Comparison of ENCODE assay signal across 8 cellular contexts in the genomic region with DNA sequence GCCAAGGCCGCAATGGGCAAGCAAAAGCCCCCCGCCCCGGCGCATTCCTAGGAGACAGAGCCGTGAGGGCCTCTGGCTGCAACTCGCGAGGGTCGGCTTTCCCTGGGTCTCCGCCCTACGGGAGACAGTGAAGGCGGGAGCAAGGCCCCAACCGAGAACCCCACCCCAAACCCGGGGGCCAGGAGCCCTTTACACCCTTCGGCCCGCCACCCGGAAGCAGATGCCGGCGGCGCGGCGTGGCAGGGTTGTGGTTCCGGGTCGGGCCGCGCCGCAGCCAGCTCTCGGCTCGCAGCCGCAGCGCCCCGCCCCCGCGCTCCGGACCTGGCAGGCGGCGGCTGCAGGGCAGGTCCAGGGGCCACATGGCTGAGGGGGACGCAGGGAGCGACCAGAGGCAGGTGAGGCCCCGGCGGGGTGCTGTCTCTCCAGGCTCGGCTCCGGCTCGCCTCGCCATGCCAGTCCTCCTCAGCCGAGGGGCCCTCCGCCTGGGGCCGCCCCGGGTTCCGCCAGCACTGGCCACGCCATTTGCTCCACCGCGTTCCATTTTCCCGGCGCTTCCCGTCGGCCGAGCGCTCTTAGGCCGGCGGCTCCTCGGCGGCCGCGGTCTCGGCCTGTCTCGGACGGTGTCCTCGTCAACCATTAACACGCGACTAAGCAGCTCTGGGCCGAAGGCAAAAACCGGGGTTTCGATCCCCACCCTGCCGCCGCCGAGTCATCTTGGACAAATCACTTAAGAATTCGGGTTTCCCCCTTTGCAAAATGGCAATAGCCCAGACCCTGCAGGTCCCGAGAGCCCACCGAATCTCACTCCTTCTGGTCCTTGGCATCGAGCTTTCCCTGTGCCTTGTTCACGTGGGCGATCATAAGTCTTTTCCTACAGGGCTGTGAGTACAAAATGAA.
DNase-seq lines count a peak whose midpoint lies in the region; ATAC-seq and TF ChIP-seq lines count a peak whose summit lies in the region.

A gene with protein sequence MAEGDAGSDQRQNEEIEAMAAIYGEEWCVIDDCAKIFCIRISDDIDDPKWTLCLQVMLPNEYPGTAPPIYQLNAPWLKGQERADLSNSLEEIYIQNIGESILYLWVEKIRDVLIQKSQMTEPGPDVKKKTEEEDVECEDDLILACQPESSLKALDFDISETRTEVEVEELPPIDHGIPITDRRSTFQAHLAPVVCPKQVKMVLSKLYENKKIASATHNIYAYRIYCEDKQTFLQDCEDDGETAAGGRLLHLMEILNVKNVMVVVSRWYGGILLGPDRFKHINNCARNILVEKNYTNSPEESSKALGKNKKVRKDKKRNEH (plus strand): TSS at position 273 of the 897 bp plus-strand sequence. CDS start 87 bp downstream, at position 360.

- peaks cover 7% of the 10 kb centered on the region for H3K36me3 Mint-ChIP-seq in central memory CD8-positive, alpha-beta T cell (ENCODE audit: insufficient read depth)

- H3K9me3 Mint-ChIP-seq in central memory CD8-positive, alpha-beta T cell: no peaks in the 10 kb centered on the region

- peak within 1 kb of the TSS; percentile 67 for H3K27ac ChIP-seq in 22Rv1

- DNase-seq in NCI-H2171 (lab: John Stamatoyannopoulos, UW): peak; percentile 90
- DNase-seq in activated CD4-positive, CD25-positive, alpha-beta regulatory T cell treated with anti-CD3 and anti-CD28 coated beads, Interleukin-2, amount 50 U/mL, for 72 hours: peak; percentile 90
- peak; percentile 57 to 61 for DNase-seq in central memory CD8-positive, alpha-beta T cell (ENCODE audit: low spot score in 2 of 2)
- peak; percentile 94 for DNase-seq in islet precursor cell
- peak; percentile 79 for DNase-seq in stimulated activated CD4-positive, alpha-beta T cell treated with anti-CD3 and anti-CD28 coated beads, Interleukin-12 subunit alpha, Interleukin-12 subunit beta, amount 100 ng/mL, for 4 hours

- TF ChIP-seq CTCF in 22Rv1 (IDR thresholded peaks at IDR 0.05): no peak

- H3K27ac Mint-ChIP-seq in central memory CD8-positive, alpha-beta T cell (ENCODE audit: low read depth): peak within 1 kb of the TSS; percentile 89

- H3K4me1 Mint-ChIP-seq in central memory CD8-positive, alpha-beta T cell: peaks cover 12% of the 10 kb centered on the region

- ATAC-seq in GM18508 (IDR thresholded peaks at IDR 0.05; ENCODE audit: insufficient read depth, unreplicated experiment): peak; percentile 68
- peak; percentile 78 for ATAC-seq in HG02973 (IDR thresholded peaks at IDR 0.05; ENCODE audit: unreplicated experiment)
- ATAC-seq in central memory CD8-positive, alpha-beta T cell (replicated peaks; ENCODE audit: extremely low read depth, poor library complexity, severe bottlenecking): peak; percentile 85

- H3K4me3 Mint-ChIP-seq in central memory CD8-positive, alpha-beta T cell: peak within 1 kb of the TSS; percentile 84

- H3K27me3 Mint-ChIP-seq in central memory CD8-positive, alpha-beta T cell: peaks cover 28% of the 10 kb centered on the region

Comparison
In these comparisons a context has a peak if more than half of its experiments do, and no peak if none do; other contexts are left out.
1. Peak in every context shown above with its lines: DNase-seq, ATAC-seq and H3K27ac ChIP-seq.